1 cellular context compared by ENCODE assay signal in genomic region chr12:101459642-101460346, GRCh38.
TF ChIP-seq lines count a peak whose summit lies in the region.

No MANE protein-coding gene starts in this region.

TF ChIP-seq in K562, 482 proteins besides CTCF, POLR2A, EP300 and RAD21 (continued from another document and continues in another):
- TF ChIP-seq PTTG1 (tag; IDR thresholded peaks at IDR 0.05; ENCODE audit: low read depth) (no peak), ZNF785 (CRISPR knock-in tag; IDR thresholded peaks at IDR 0.05) (no peak), MYBL2 (IDR thresholded peaks at IDR 0.05; ENCODE audit: low read depth) (no peak), MYBL2 (CRISPR knock-in tag; IDR thresholded peaks at IDR 0.05; ENCODE audit: borderline replicate concordance) (no peak), ATF3 (IDR thresholded peaks at IDR 0.05) (peak; percentile 37; the same call in 1 of the 2 replicates), ATF3 (CRISPR knock-in tag; conservative IDR thresholded peaks at IDR 0.05) (no peak), CTBP1 (IDR thresholded peaks at IDR 0.05; ENCODE audit: borderline replicate concordance) (peak; percentile 33; the same call in 1 of the 2 replicates), GABPA (tag; conservative IDR thresholded peaks at IDR 0.05; ENCODE audit: low read depth) (no peak), XRCC4 (IDR thresholded peaks at IDR 0.05; ENCODE audit: extremely low read depth, insufficient read depth, insufficient read length) (no peak), PREB (CRISPR knock-in tag; IDR thresholded peaks at IDR 0.05) (no peak), EWSR1 (IDR thresholded peaks at IDR 0.05; ENCODE audit: borderline replicate concordance, low read depth, partially characterized antibody) (no peak), ZEB2 (IDR thresholded peaks at IDR 0.05) (no peak), ZFP1 (CRISPR knock-in tag; IDR thresholded peaks at IDR 0.05) (no peak), FOSL1 (tag; conservative IDR thresholded peaks at IDR 0.05) (peak; percentile 75), HMBOX1 (IDR thresholded peaks at IDR 0.05) (peak; percentile 69), ZNF695 (CRISPR knock-in tag; IDR thresholded peaks at IDR 0.05) (no peak), HNRNPH1 (optimal IDR thresholded peaks at IDR 0.05; ENCODE audit: low read depth, low read length) (no peak), ZFP91 (CRISPR knock-in tag; IDR thresholded peaks at IDR 0.05) (no peak), CHD1 (IDR thresholded peaks at IDR 0.05; ENCODE audit: low read length) (no peak), ATF2 (CRISPR knock-in tag; IDR thresholded peaks at IDR 0.05) (no peak), NR2C2 (CRISPR knock-in tag; IDR thresholded peaks at IDR 0.05) (no peak), NR2C2 (tag; IDR thresholded peaks at IDR 0.05) (no peak), ZBTB40 (IDR thresholded peaks at IDR 0.05) (no peak), ZBTB40 (CRISPR knock-in tag; IDR thresholded peaks at IDR 0.05) (no peak), FOXA3 (CRISPR knock-in tag; conservative IDR thresholded peaks at IDR 0.05 in 1 of 2, IDR thresholded peaks at IDR 0.05 in 1 of 2) (peak; percentile 95 to 98), CHD2 (IDR thresholded peaks at IDR 0.05; ENCODE audit: low read depth, low read length) (no peak), EGR1 (conservative IDR thresholded peaks at IDR 0.05) (0 out of 2 replicates have a peak, but pooled peaks have one; percentile 5), SOX6 (IDR thresholded peaks at IDR 0.05) (peak; percentile 86; the same call in 1 of the 2 replicates), STAT5B (CRISPR knock-in tag; IDR thresholded peaks at IDR 0.05) (no peak), DPF2 (IDR thresholded peaks at IDR 0.05) (peak; percentile 36; the same call in 1 of the 2 replicates), LEF1 (IDR thresholded peaks at IDR 0.05) (no peak), PCBP2 (IDR thresholded peaks at IDR 0.05; ENCODE audit: low read depth, low read length, poor library complexity, severe bottlenecking) (no peak), RBM25 (IDR thresholded peaks at IDR 0.05; ENCODE audit: low read depth, low read length, severe bottlenecking) (no peak), CC2D1A (IDR thresholded peaks at IDR 0.05) (no peak), CHCHD3 (CRISPR knock-in tag; IDR thresholded peaks at IDR 0.05) (no peak), SPI1 (IDR thresholded peaks at IDR 0.05; ENCODE audit: borderline replicate concordance, low read depth, low read length) (peak; percentile 84; the same call in 1 of the 2 replicates), RHOXF2B (CRISPR knock-in tag; conservative IDR thresholded peaks at IDR 0.05) (no peak), ZFX (CRISPR knock-in tag; IDR thresholded peaks at IDR 0.05) (peak; percentile 36; the same call in 1 of the 2 replicates), KAT7 (CRISPR knock-in tag; IDR thresholded peaks at IDR 0.05; ENCODE audit: borderline replicate concordance) (no peak), ZBTB8A (IDR thresholded peaks at IDR 0.05; ENCODE audit: partially characterized antibody) (no peak), MCM5 (IDR thresholded peaks at IDR 0.05; ENCODE audit: low read depth) (no peak), XRCC5 (IDR thresholded peaks at IDR 0.05; ENCODE audit: low read depth, low read length) (no peak), PPARD (CRISPR knock-in tag; IDR thresholded peaks at IDR 0.05) (no peak), SMARCE1 (IDR thresholded peaks at IDR 0.05) (peak; percentile 79; the same call in 1 of the 2 replicates), ILK (tag; IDR thresholded peaks at IDR 0.05; ENCODE audit: borderline replicate concordance, low read depth) (no peak), ZNF124 (CRISPR knock-in tag; IDR thresholded peaks at IDR 0.05) (no peak), ZNF830 (CRISPR knock-in tag; IDR thresholded peaks at IDR 0.05) (no peak), RUNX1 (IDR thresholded peaks at IDR 0.05; ENCODE audit: low read depth) (no peak), HBP1 (CRISPR knock-in tag; IDR thresholded peaks at IDR 0.05) (no peak), POLR3A (IDR thresholded peaks at IDR 0.05; ENCODE audit: borderline replicate concordance, extremely low read depth, insufficient read depth, insufficient read length) (peak; percentile 37), CBFA2T3 (IDR thresholded peaks at IDR 0.05) (peak; percentile 19; the same call in 1 of the 2 replicates), ZNF134 (CRISPR knock-in tag; conservative IDR thresholded peaks at IDR 0.05) (no peak), BHLHE40 (IDR thresholded peaks at IDR 0.05; ENCODE audit: low read length) (no peak)
